Comparison of ENCODE assay signal across 1 cellular context in genomic region chr3:157405457-157405856, GRCh38.
TF ChIP-seq lines count a peak whose summit lies in the region.

No MANE protein-coding gene starts in this region.

TF ChIP-seq in H1, 55 proteins besides CTCF, POLR2A, EP300 and RAD21 (continued from another document):
- TF ChIP-seq CBX5 (IDR thresholded peaks at IDR 0.05; ENCODE audit: low read depth, low read length), result no peak
- no peak for TF ChIP-seq SIX5 (IDR thresholded peaks at IDR 0.05; ENCODE audit: low read depth, low read length)
- no peak for TF ChIP-seq RNF2 (IDR thresholded peaks at IDR 0.05; ENCODE audit: borderline replicate concordance, low read depth, low read length, missing control alignments, poor library complexity, severe bottlenecking)
- no peak for TF ChIP-seq ASH2L (IDR thresholded peaks at IDR 0.05; ENCODE audit: low read length)
- no peak for TF ChIP-seq CHD2 (IDR thresholded peaks at IDR 0.05; ENCODE audit: low read length)
